Comparison of ENCODE assay signal across 13 cellular contexts in genomic region chr1:56255516-56256181, GRCh38.
DNase-seq lines count a peak whose midpoint lies in the region; ATAC-seq, FAIRE-seq and TF ChIP-seq lines count a peak whose summit lies in the region.
"Had no signal": no experiment of that assay in that cellular context is flagged by ENCODE, and none has a peak within 500 bp of the region (broad histone marks: within the 10 kb centered on the region; RNA-seq: fewer than 3 reads in every experiment).

No MANE protein-coding gene starts in this region.

- CTCF ChIA-PET in activated CD8-positive, alpha-beta memory T cell treated with anti-CD3 and anti-CD28 coated beads, Interleukin-2, amount 10 ng/mL, durations not matched to agents 7 days and 5 days (lab: Charles Lee), result no interaction called here

- FAIRE-seq in pancreas (lab: Jason Lieb, UNC), result no peak

- no peak overlapping the region for H3K27ac Mint-ChIP-seq in natural killer cell treated with Interleukin-12 subunit alpha and Interleukin-12 subunit beta and Interleukin-15 and Interleukin-18, amount 100 ng/mL, for 72 hours
- H3K27ac Mint-ChIP-seq in activated CD8-positive, alpha-beta memory T cell treated with anti-CD3 and anti-CD28 coated beads, Interleukin-2, amount 10 ng/mL, durations not matched to agents 7 days and 5 days, result no peak overlapping the region
- H3K27ac Mint-ChIP-seq: activated CD8-positive, alpha-beta T cell treated with anti-CD3 and anti-CD28 coated beads, Interleukin-2, amount 10 ng/mL, durations not matched to agents 7 days and 5 days; T-helper 1 cell treated with Interleukin-12 subunit alpha and Interleukin-12 subunit beta and Interleukin-4 antibody, amounts not matched to agents 30 μg/mL and 1 μg/mL, for 36 hours had no signal

- peak in 3 of 4 donors; percentile 44 to 80 (median 49) for ATAC-seq in pancreas
- no peak for ATAC-seq in natural killer cell treated with Interleukin-12 subunit alpha and Interleukin-12 subunit beta and Interleukin-15 and Interleukin-18, amount 100 ng/mL, for 72 hours
- ATAC-seq in activated CD8-positive, alpha-beta memory T cell treated with anti-CD3 and anti-CD28 coated beads, Interleukin-2, amount 10 ng/mL, durations not matched to agents 7 days and 5 days, result no peak
- ATAC-seq: activated CD8-positive, alpha-beta T cell treated with anti-CD3 and anti-CD28 coated beads, Interleukin-2, amount 10 ng/mL, durations not matched to agents 7 days and 5 days; stimulated activated naive CD8-positive, alpha-beta T cell treated with anti-CD3 and anti-CD28 coated beads, Interleukin-15, Interleukin-2, amounts not matched to agents 100 U/mL and 50 U/mL, for 24 hours had no signal

- H3K9me3 ChIP-seq in Peyer's patch, result no peaks in the 10 kb centered on the region
- no peaks in the 10 kb centered on the region for H3K9me3 ChIP-seq in pancreas
- H3K9me3 ChIP-seq: BE2C had no signal

- no peak overlapping the region for H3K4me3 ChIP-seq in Peyer's patch
- no peak overlapping the region for H3K4me3 ChIP-seq in foreskin fibroblast (ENCODE audit: low read depth in 1 of 2, low read length in 2 of 2)
- no peak overlapping the region for H3K4me3 ChIP-seq in pancreas

- H3K27me3 Mint-ChIP-seq in natural killer cell treated with Interleukin-12 subunit alpha and Interleukin-12 subunit beta and Interleukin-15 and Interleukin-18, amount 100 ng/mL, for 72 hours, result peaks cover 0 to 2% of the 10 kb centered on the region in 2 donors
- no peaks in the 10 kb centered on the region for H3K27me3 Mint-ChIP-seq in activated CD8-positive, alpha-beta memory T cell treated with anti-CD3 and anti-CD28 coated beads, Interleukin-2, amount 10 ng/mL, durations not matched to agents 7 days and 5 days

- no peaks in the 10 kb centered on the region for H3K36me3 ChIP-seq in Peyer's patch
- no peaks in the 10 kb centered on the region for H3K36me3 ChIP-seq in pancreas
- H3K36me3 ChIP-seq: BE2C had no signal

- H3K36me3 Mint-ChIP-seq in natural killer cell treated with Interleukin-12 subunit alpha and Interleukin-12 subunit beta and Interleukin-15 and Interleukin-18, amount 100 ng/mL, for 72 hours, result no peaks in the 10 kb centered on the region
- H3K36me3 Mint-ChIP-seq in activated CD8-positive, alpha-beta memory T cell treated with anti-CD3 and anti-CD28 coated beads, Interleukin-2, amount 10 ng/mL, durations not matched to agents 7 days and 5 days, result no peaks in the 10 kb centered on the region

- H3K4me3 Mint-ChIP-seq in natural killer cell treated with Interleukin-12 subunit alpha and Interleukin-12 subunit beta and Interleukin-15 and Interleukin-18, amount 100 ng/mL, for 72 hours, result no peak overlapping the region
- H3K4me3 Mint-ChIP-seq in activated CD8-positive, alpha-beta memory T cell treated with anti-CD3 and anti-CD28 coated beads, Interleukin-2, amount 10 ng/mL, durations not matched to agents 7 days and 5 days, result no peak overlapping the region
- H3K4me3 Mint-ChIP-seq: activated CD8-positive, alpha-beta T cell treated with anti-CD3 and anti-CD28 coated beads, Interleukin-2, amount 10 ng/mL, durations not matched to agents 7 days and 5 days; T-helper 1 cell treated with Interleukin-12 subunit alpha and Interleukin-12 subunit beta and Interleukin-4 antibody, amounts not matched to agents 30 μg/mL and 1 μg/mL, for 36 hours had no signal

- H3K4me1 ChIP-seq in Peyer's patch, result no peaks in the 10 kb centered on the region
- H3K4me1 ChIP-seq in pancreas, result no peaks in the 10 kb centered on the region
- H3K4me1 ChIP-seq: BE2C had no signal

- no peak for TF ChIP-seq POLR2A in Peyer's patch (IDR thresholded peaks at IDR 0.05)

- H3K27me3 ChIP-seq in Peyer's patch (no peaks in the 10 kb centered on the region), pancreas (no peaks in the 10 kb centered on the region)
- H3K27me3 ChIP-seq: BE2C had no signal

- DNase-seq in AG08395 (ENCODE audit: low spot score) (peak; percentile 80), Peyer's patch (peak in 2 of 3 donors; percentile 48 to 75), foreskin fibroblast (peak; percentile 78 to 89), pancreas (peak in 5 of 6 donors; percentile 3 to 30 (median 18)), T-helper 2 cell (no peak), NAMALWA (ENCODE audit: low spot score) (no peak)
- no peak for DNase-seq in natural killer cell treated with Interleukin-12 subunit alpha and Interleukin-12 subunit beta and Interleukin-15 and Interleukin-18, amount 100 ng/mL, for 72 hours (ENCODE audit: low spot score)
- no peak for DNase-seq in activated CD8-positive, alpha-beta memory T cell treated with anti-CD3 and anti-CD28 coated beads, Interleukin-2, amount 10 ng/mL, durations not matched to agents 7 days and 5 days
- DNase-seq: activated CD8-positive, alpha-beta T cell treated with anti-CD3 and anti-CD28 coated beads, Interleukin-2, amount 10 ng/mL, durations not matched to agents 7 days and 5 days; amniotic stem cell; BE2C; stimulated activated naive CD8-positive, alpha-beta T cell treated with anti-CD3 and anti-CD28 coated beads, Interleukin-15, Interleukin-2, amounts not matched to agents 100 U/mL and 50 U/mL, for 24 hours had no signal

- H3K4me1 Mint-ChIP-seq in natural killer cell treated with Interleukin-12 subunit alpha and Interleukin-12 subunit beta and Interleukin-15 and Interleukin-18, amount 100 ng/mL, for 72 hours (ENCODE audit: low read depth in 2 of 2), result no peaks in the 10 kb centered on the region
- no peaks in the 10 kb centered on the region for H3K4me1 Mint-ChIP-seq in activated CD8-positive, alpha-beta memory T cell treated with anti-CD3 and anti-CD28 coated beads, Interleukin-2, amount 10 ng/mL, durations not matched to agents 7 days and 5 days

- H3K9me3 Mint-ChIP-seq in natural killer cell treated with Interleukin-12 subunit alpha and Interleukin-12 subunit beta and Interleukin-15 and Interleukin-18, amount 100 ng/mL, for 72 hours, result peaks cover 4% of the 10 kb centered on the region
- no peaks in the 10 kb centered on the region for H3K9me3 Mint-ChIP-seq in activated CD8-positive, alpha-beta memory T cell treated with anti-CD3 and anti-CD28 coated beads, Interleukin-2, amount 10 ng/mL, durations not matched to agents 7 days and 5 days (ENCODE audit: low read depth)
- H3K9me3 Mint-ChIP-seq: T-helper 1 cell treated with Interleukin-12 subunit alpha and Interleukin-12 subunit beta and Interleukin-4 antibody, amounts not matched to agents 30 μg/mL and 1 μg/mL, for 36 hours had no signal

- 70 to 79% methylated on average over 5 of the region's 5 CpGs for WGBS in pancreas, 2 donors

- TF ChIP-seq CTCF in Peyer's patch (IDR thresholded peaks at IDR 0.05) (no peak), foreskin fibroblast (IDR thresholded peaks at IDR 0.05; ENCODE audit: low read depth, low read length) (no peak), pancreas (IDR thresholded peaks at IDR 0.05) (no peak)

- H3K27ac ChIP-seq in Peyer's patch, result peak overlapping the region in 3 of 4 donors; percentile 22 to 38 (median 27)
- H3K27ac ChIP-seq in pancreas, result no peak overlapping the region

- intact Hi-C loops in pancreas (cut with DNase I), result no loop called here

Comparison
In these comparisons a context has a peak if more than half of its experiments do, and no peak if none do; other contexts are left out.
1. DNase-seq: peak in AG08395 (single experiment), Peyer's patch (2 of 3), foreskin fibroblast (2 of 2) and pancreas (5 of 6); none in natural killer cell treated with Interleukin-12 subunit alpha and Interleukin-12 subunit beta and Interleukin-15 and Interleukin-18, amount 100 ng/mL, for 72 hours (single experiment), activated CD8-positive, alpha-beta memory T cell treated with anti-CD3 and anti-CD28 coated beads, Interleukin-2, amount 10 ng/mL, durations not matched to agents 7 days and 5 days (single experiment), T-helper 2 cell (0 of 5) and NAMALWA (single experiment).
2. H3K27ac ChIP-seq: peak in Peyer's patch (3 of 4); none in pancreas (0 of 4).
3. ATAC-seq: peak in pancreas (3 of 4); none in natural killer cell treated with Interleukin-12 subunit alpha and Interleukin-12 subunit beta and Interleukin-15 and Interleukin-18, amount 100 ng/mL, for 72 hours (0 of 2) and activated CD8-positive, alpha-beta memory T cell treated with anti-CD3 and anti-CD28 coated beads, Interleukin-2, amount 10 ng/mL, durations not matched to agents 7 days and 5 days (single experiment).